26 cellular contexts compared by ENCODE assay signal in the genomic region with DNA sequence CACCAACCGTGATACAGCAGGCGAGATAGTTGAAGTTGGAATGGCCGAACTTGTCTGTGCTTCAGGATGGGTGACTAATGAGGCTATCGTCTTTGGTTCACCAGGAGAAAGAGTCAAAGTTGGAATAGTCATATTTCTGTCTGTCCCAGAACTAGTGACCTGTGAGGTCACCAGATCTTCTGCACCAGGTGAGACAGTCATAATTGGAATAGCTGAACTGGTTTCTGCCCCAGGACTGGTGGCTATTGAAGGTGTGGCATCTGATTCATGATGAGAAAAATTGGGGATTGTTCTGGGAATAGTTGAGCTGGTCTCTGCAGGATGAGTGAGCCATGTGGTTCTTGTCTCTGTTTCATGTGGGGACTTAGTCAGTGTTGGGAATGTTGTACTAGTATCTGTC.
"Had no signal": no experiment of that assay in that cellular context is flagged by ENCODE, and none has a peak within 500 bp of the region (broad histone marks: within the 10 kb centered on the region; RNA-seq: fewer than 3 reads in every experiment).

No MANE protein-coding gene starts in this region.

- H3K27ac Mint-ChIP-seq: immature natural killer cell; memory B cell; naive thymus-derived CD4-positive, alpha-beta T cell; natural killer cell treated with Interleukin-12 subunit alpha and Interleukin-12 subunit beta and Interleukin-15 and Interleukin-18, amount 100 ng/mL, for 72 hours; progenitor cell of endocrine pancreas; stimulated activated naive B cell treated with anti-CD40 and anti-IgM and Interleukin-4, amounts not matched to agents 10 μg/mL and 1 μg/mL and 100 μg/mL, for 72 hours had no signal

- H3K27ac ChIP-seq: left ventricle myocardium inferior, ovary, right atrium auricular region, skin epidermis, stomach, testis, thyroid gland, transverse colon, uterus had no signal

- H3K4me1 ChIP-seq: left ventricle myocardium inferior, right atrium auricular region, stomach, testis, thyroid gland, transverse colon, uterus had no signal

- H3K4me1 Mint-ChIP-seq: immature natural killer cell; memory B cell; naive thymus-derived CD4-positive, alpha-beta T cell; stimulated activated naive B cell treated with anti-CD40 and anti-IgM and Interleukin-4, amounts not matched to agents 10 μg/mL and 1 μg/mL and 100 μg/mL, for 72 hours had no signal

- H3K9me3 Mint-ChIP-seq: immature natural killer cell had no signal

- H3K36me3 ChIP-seq: left ventricle myocardium inferior, ovary, right atrium auricular region, stomach, thyroid gland, transverse colon, uterus had no signal

- DNase-seq: hippocampal formation; immature natural killer cell; kidney; left ventricle myocardium inferior; midbrain; mucosa of descending colon; naive thymus-derived CD4-positive, alpha-beta T cell; ovary; stimulated activated CD4-positive, alpha-beta T cell treated with anti-CD3 and anti-CD28 coated beads, Interleukin-12 subunit alpha, Interleukin-12 subunit beta, amount 100 ng/mL, for 4 hours; stimulated activated CD4-positive, alpha-beta T cell treated with anti-CD3 and anti-CD28 coated beads, Interleukin-15, amount 100 ng/mL, for 24 hours; stimulated activated CD4-positive, alpha-beta T cell treated with anti-CD3 and anti-CD28 coated beads, Interleukin-2, amount 100 ng/mL, for 24 hours; stimulated activated CD4-positive, alpha-beta T cell treated with anti-CD3 and anti-CD28 coated beads, Interleukin-4, amount 100 ng/mL, for 1 hour; stimulated activated naive B cell treated with anti-CD40 and anti-IgM and Interleukin-4, amounts not matched to agents 10 μg/mL and 1 μg/mL and 100 μg/mL, for 72 hours; stimulated activated naive CD8-positive, alpha-beta T cell treated with anti-CD3 and anti-CD28 coated beads, Interleukin-15, Interleukin-2, amounts not matched to agents 100 U/mL and 50 U/mL, for 24 hours; stomach; testis; thyroid gland; transverse colon; uterus had no signal

- H3K4me3 ChIP-seq: left ventricle myocardium inferior, lung, mucosa of descending colon, ovary, right atrium auricular region, skin epidermis, stomach, testis, thyroid gland, transverse colon, uterus had no signal

- H3K27me3 ChIP-seq: ovary, right atrium auricular region, stomach, testis, thyroid gland, transverse colon, uterus had no signal

- H3K9me3 ChIP-seq: left ventricle myocardium inferior, mucosa of descending colon, ovary, right atrium auricular region, stomach, testis, thyroid gland, transverse colon, uterus had no signal

- H3K27me3 Mint-ChIP-seq: progenitor cell of endocrine pancreas had no signal

- ATAC-seq: mucosa of descending colon; naive thymus-derived CD4-positive, alpha-beta T cell; natural killer cell treated with Interleukin-12 subunit alpha and Interleukin-12 subunit beta and Interleukin-15 and Interleukin-18, amount 100 ng/mL, for 72 hours; sciatic nerve; stimulated activated naive B cell treated with anti-CD40 and anti-IgM and Interleukin-4, amounts not matched to agents 10 μg/mL and 1 μg/mL and 100 μg/mL, for 72 hours; stimulated activated naive CD8-positive, alpha-beta T cell treated with anti-CD3 and anti-CD28 coated beads, Interleukin-15, Interleukin-2, amounts not matched to agents 100 U/mL and 50 U/mL, for 24 hours had no signal

- H3K36me3 Mint-ChIP-seq: immature natural killer cell; memory B cell; natural killer cell treated with Interleukin-12 subunit alpha and Interleukin-12 subunit beta and Interleukin-15 and Interleukin-18, amount 100 ng/mL, for 72 hours; stimulated activated naive B cell treated with anti-CD40 and anti-IgM and Interleukin-4, amounts not matched to agents 10 μg/mL and 1 μg/mL and 100 μg/mL, for 72 hours had no signal

- H3K4me3 Mint-ChIP-seq: immature natural killer cell; memory B cell; naive thymus-derived CD4-positive, alpha-beta T cell; natural killer cell treated with Interleukin-12 subunit alpha and Interleukin-12 subunit beta and Interleukin-15 and Interleukin-18, amount 100 ng/mL, for 72 hours; stimulated activated naive B cell treated with anti-CD40 and anti-IgM and Interleukin-4, amounts not matched to agents 10 μg/mL and 1 μg/mL and 100 μg/mL, for 72 hours had no signal
